ENCODE assay signal across 14 cellular contexts in the genomic region with DNA sequence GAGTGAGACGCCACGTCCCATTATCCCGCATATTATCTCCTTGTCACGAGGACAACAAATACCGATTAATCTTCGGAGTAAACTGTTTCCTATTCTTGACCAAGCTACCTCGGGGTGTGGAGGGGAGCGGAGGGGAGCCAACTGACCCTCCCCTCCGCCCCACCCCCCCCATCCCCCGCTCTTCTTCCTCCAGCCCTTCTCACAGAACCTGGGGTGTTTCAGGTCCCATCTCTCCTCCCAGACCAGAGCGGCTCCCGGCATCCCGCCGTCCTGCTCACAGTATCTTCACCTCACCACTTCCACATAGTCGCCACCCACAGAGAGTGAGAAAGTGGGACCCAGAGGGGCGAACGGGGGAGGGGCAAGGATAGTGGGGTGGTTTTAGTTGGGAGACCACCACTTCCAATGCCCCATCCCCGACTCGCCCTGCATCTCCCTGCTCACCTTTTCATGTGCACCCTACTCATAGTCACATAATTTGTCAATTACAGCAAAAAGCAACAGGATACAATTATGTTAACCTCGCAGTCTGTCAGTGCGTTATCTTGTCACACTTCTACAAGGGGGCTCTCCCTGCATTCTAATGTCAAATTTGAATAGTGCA. TPM values are rescaled to one million over a fixed set of nuclear protein-coding genes. Genes with fewer than 3 reads are reported as not detected.
DNase-seq lines count a peak whose midpoint lies in the region; ATAC-seq and TF ChIP-seq lines count a peak whose summit lies in the region.
"Had no signal": no experiment of that assay in that cellular context is flagged by ENCODE, and none has a peak within 500 bp of the region (broad histone marks: within the 10 kb centered on the region; RNA-seq: fewer than 3 reads in every experiment).

No MANE protein-coding gene starts in this region.

- peaks cover 4% of the 10 kb centered on the region for H3K36me3 ChIP-seq in endocrine pancreas (ENCODE audit: control insufficient read depth, insufficient read depth, low read length)
- H3K36me3 ChIP-seq in psoas muscle (ENCODE audit: insufficient read depth in 1 of 2, low read depth in 1 of 2) = no peaks in the 10 kb centered on the region

- H3K27ac ChIP-seq in psoas muscle = no peak overlapping the region
- H3K27ac ChIP-seq: skin epidermis had no signal

- H3K4me3 ChIP-seq in endocrine pancreas (ENCODE audit: control insufficient read depth, insufficient read depth, low read length) (peak overlapping the region; percentile 76), psoas muscle (peak overlapping the region; percentile 54)
- H3K4me3 ChIP-seq: skin epidermis had no signal

- intact Hi-C loops in activated CD4-positive, alpha-beta T cell treated with anti-CD3 and anti-CD28 coated beads, Interleukin-2, amount 10 ng/mL, durations not matched to agents 24 days and 14 days (cut with micrococcal nuclease) = loop anchor here (5.0 kb wide), 1 partner anchor 637 kb away; a partner anchor contains a TSS
- intact Hi-C loops in psoas muscle (cut with DNase I) = loop anchor here (10.0 kb wide), 1 partner anchor 155 kb away; no protein-coding TSS in a partner anchor

- peak overlapping the region; percentile 6 for H3K4me3 Mint-ChIP-seq in activated CD4-positive, alpha-beta T cell treated with anti-CD3 and anti-CD28 coated beads, Interleukin-2, amount 10 ng/mL, durations not matched to agents 24 days and 14 days
- peak overlapping the region in 3 of 4 donors; percentile 3 to 41 (median 6) for H3K4me3 Mint-ChIP-seq in IgD-negative memory B cell

- H3K4me1 ChIP-seq in endocrine pancreas (ENCODE audit: control insufficient read depth, insufficient read depth, low read length) (peaks cover 8% of the 10 kb centered on the region), psoas muscle (peaks cover 28% of the 10 kb centered on the region)
- H3K4me1 ChIP-seq: Caco-2 had no signal

- TF ChIP-seq CTCF in psoas muscle (IDR thresholded peaks at IDR 0.05) = no peak

- peak; percentile 50 for DNase-seq in activated CD4-positive, alpha-beta T cell treated with anti-CD3 and anti-CD28 coated beads, Interleukin-2, amount 10 ng/mL, durations not matched to agents 24 days and 14 days
- DNase-seq in activated CD4-positive, alpha-beta T cell treated with anti-CD3 and anti-CD28 coated beads for 1 hour = no peak
- no peak for DNase-seq in psoas muscle
- DNase-seq in DMS 273 (lab: John Stamatoyannopoulos, UW; ENCODE audit: unreplicated experiment) = no peak
- no peak for DNase-seq in NCI-H524 (lab: John Stamatoyannopoulos, UW)
- DNase-seq: Caco-2, foreskin fibroblast, kidney, NCI-H2171 had no signal

- no peak for ATAC-seq in psoas muscle
- ATAC-seq in GM18505 (IDR thresholded peaks at IDR 0.05; ENCODE audit: unreplicated experiment) = no peak

- no peaks in the 10 kb centered on the region for H3K9me3 ChIP-seq in endocrine pancreas (ENCODE audit: control insufficient read depth, low read length)
- H3K9me3 ChIP-seq in psoas muscle = no peaks in the 10 kb centered on the region
- H3K9me3 ChIP-seq: Caco-2 had no signal

- TF ChIP-seq POLR2A in GM18505 (IDR thresholded peaks at IDR 0.05; ENCODE audit: borderline replicate concordance, extremely low read depth, insufficient read depth, insufficient read length) = no peak

- H3K27me3 ChIP-seq in endocrine pancreas (ENCODE audit: control insufficient read depth, insufficient read depth, low read length) (no peaks in the 10 kb centered on the region), psoas muscle (ENCODE audit: insufficient read depth in 3 of 3, low read length in 2 of 3) (peaks cover 0 to 93% (median 61%) of the 10 kb centered on the region in 3 donors)

- peaks cover 19% of the 10 kb centered on the region for H3K4me1 Mint-ChIP-seq in activated CD4-positive, alpha-beta T cell treated with anti-CD3 and anti-CD28 coated beads, Interleukin-2, amount 10 ng/mL, durations not matched to agents 24 days and 14 days
- H3K4me1 Mint-ChIP-seq in IgD-negative memory B cell = peaks cover 10 to 15% (median 13%) of the 10 kb centered on the region in 3 donors

- H3K9ac ChIP-seq in endocrine pancreas (ENCODE audit: control insufficient read depth, insufficient read depth, low read length) = peak overlapping the region; percentile 69

- peaks cover 9% of the 10 kb centered on the region for H3K36me3 Mint-ChIP-seq in activated CD4-positive, alpha-beta T cell treated with anti-CD3 and anti-CD28 coated beads, Interleukin-2, amount 10 ng/mL, durations not matched to agents 24 days and 14 days (ENCODE audit: low read depth)
- H3K36me3 Mint-ChIP-seq in IgD-negative memory B cell = no peaks in the 10 kb centered on the region

- peaks cover 30% of the 10 kb centered on the region for H3K9me3 Mint-ChIP-seq in activated CD4-positive, alpha-beta T cell treated with anti-CD3 and anti-CD28 coated beads, Interleukin-2, amount 10 ng/mL, durations not matched to agents 24 days and 14 days
- H3K9me3 Mint-ChIP-seq in IgD-negative memory B cell = peaks cover 5 to 23% (median 9%) of the 10 kb centered on the region in 3 donors

- H3K27ac Mint-ChIP-seq in activated CD4-positive, alpha-beta T cell treated with anti-CD3 and anti-CD28 coated beads, Interleukin-2, amount 10 ng/mL, durations not matched to agents 24 days and 14 days = peak overlapping the region; percentile 15
- peak overlapping the region; percentile 33 to 60 (median 59) for H3K27ac Mint-ChIP-seq in IgD-negative memory B cell

- 4 to 6% (median 5%) methylated on average over 18 to 21 of the region's 21 CpGs for WGBS in psoas muscle, 3 donors

- peaks cover 84% of the 10 kb centered on the region for H3K27me3 Mint-ChIP-seq in activated CD4-positive, alpha-beta T cell treated with anti-CD3 and anti-CD28 coated beads, Interleukin-2, amount 10 ng/mL, durations not matched to agents 24 days and 14 days
- H3K27me3 Mint-ChIP-seq in IgD-negative memory B cell = peaks cover 74% of the 10 kb centered on the region

RNA-seq across cellular contexts. Expression of a gene that starts 11.2 kb away (rescaled TPM):
- not detected in 2 replicates for total RNA-seq in activated CD4-positive, alpha-beta T cell treated with anti-CD3 and anti-CD28 coated beads, Interleukin-2, amount 10 ng/mL, durations not matched to agents 24 days and 14 days
- polyA plus RNA-seq in IgD-negative memory B cell = not detected
- total RNA-seq in psoas muscle = under 1 TPM in 1 of 4 donors, not detected in 3; 0.75 TPM
- not detected for polyA plus RNA-seq in psoas muscle
- total RNA-seq: dermis microvascular lymphatic vessel endothelial cell, kidney had no signal
